ENCODE assay signal across 1 cellular context in the genomic region with DNA sequence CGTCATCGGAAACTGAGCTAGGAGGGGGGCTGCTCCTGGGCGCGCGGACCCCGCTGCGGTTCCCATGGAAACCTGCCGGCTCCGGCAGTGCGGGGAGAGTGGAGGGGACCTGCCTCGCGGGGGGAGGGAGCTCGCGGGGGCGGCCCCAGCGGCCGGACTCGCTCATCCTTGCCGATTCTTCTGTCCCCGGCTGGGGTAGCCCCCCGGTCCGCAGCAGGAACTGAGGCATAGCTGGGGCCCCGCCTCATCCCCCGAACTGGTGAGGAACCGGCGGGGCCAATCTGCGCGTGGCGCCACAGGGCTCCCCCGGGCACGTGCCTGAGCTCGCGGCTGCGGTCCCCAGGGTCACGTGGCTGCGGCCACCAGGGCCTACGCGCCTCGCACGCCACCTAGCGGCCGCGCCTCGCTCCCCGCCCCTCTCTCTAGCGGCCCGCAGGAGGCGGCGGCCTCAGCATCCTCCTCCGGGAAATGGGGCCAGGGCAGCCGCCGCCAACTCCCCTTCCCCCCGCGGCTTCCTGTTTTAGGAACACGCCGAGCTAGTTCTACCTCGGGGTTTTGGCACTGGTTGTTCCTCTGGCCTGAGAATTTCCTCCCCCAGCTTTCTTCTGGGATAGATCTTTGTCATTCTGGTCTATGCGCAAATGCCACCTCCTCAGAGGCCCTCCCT.
TF ChIP-seq lines count a peak whose summit lies in the region.

No MANE protein-coding gene starts in this region.

TF ChIP-seq in HepG2, 621 proteins besides CTCF, POLR2A, EP300 and RAD21 (continued from another document and continues in another):
- TF ChIP-seq USF2 (IDR thresholded peaks at IDR 0.05; ENCODE audit: low read depth, low read length) = peak; percentile 91
- TF ChIP-seq USF2 (CRISPR knock-in tag; IDR thresholded peaks at IDR 0.05; ENCODE audit: borderline replicate concordance) = peak; percentile 90; the same call in 1 of the 2 replicates
- peak; percentile 82 for TF ChIP-seq ZNF331 (CRISPR knock-in tag; IDR thresholded peaks at IDR 0.05)
- TF ChIP-seq TAF15 (IDR thresholded peaks at IDR 0.05; ENCODE audit: low read depth, low read length, poor library complexity, severe bottlenecking) = no peak
- TF ChIP-seq ZBTB43 (CRISPR knock-in tag; conservative IDR thresholded peaks at IDR 0.05) = peak; percentile 84
- 0 out of 2 replicates have a peak, but pooled peaks have one; percentile 22 for TF ChIP-seq MTF1 (CRISPR knock-in tag; IDR thresholded peaks at IDR 0.05)
- no peak for TF ChIP-seq ZNF33B (CRISPR knock-in tag; IDR thresholded peaks at IDR 0.05)
- TF ChIP-seq ZBTB4 (CRISPR knock-in tag; IDR thresholded peaks at IDR 0.05; ENCODE audit: borderline replicate concordance) = no peak
- TF ChIP-seq ZNF720 (CRISPR knock-in tag; IDR thresholded peaks at IDR 0.05) = no peak
- TF ChIP-seq ZBTB37 (CRISPR knock-in tag; IDR thresholded peaks at IDR 0.05) = no peak
- no peak for TF ChIP-seq NAIF1 (CRISPR knock-in tag; IDR thresholded peaks at IDR 0.05; ENCODE audit: borderline replicate concordance)
- no peak; the same call in 1 of the 2 replicates for TF ChIP-seq TAF1 (CRISPR knock-in tag; IDR thresholded peaks at IDR 0.05)
- peak; percentile 93; the same call in 1 of the 2 replicates for TF ChIP-seq KDM3A (CRISPR knock-in tag; IDR thresholded peaks at IDR 0.05; ENCODE audit: low read depth)
- peak; percentile 98 for TF ChIP-seq ARNTL (CRISPR knock-in tag; IDR thresholded peaks at IDR 0.05)
- TF ChIP-seq ZNF124 (CRISPR knock-in tag; IDR thresholded peaks at IDR 0.05) = 0 out of 2 replicates have a peak, but pooled peaks have one; percentile 76
- TF ChIP-seq BORCS8-MEF2B (CRISPR knock-in tag; IDR thresholded peaks at IDR 0.05) = peak; percentile 96
- peak; percentile 27 for TF ChIP-seq RBM39 (IDR thresholded peaks at IDR 0.05; ENCODE audit: low read depth, low read length, poor library complexity, severe bottlenecking)
- TF ChIP-seq PCBP2 (optimal IDR thresholded peaks at IDR 0.05; ENCODE audit: low read depth, low read length, poor library complexity, severe bottlenecking) = no peak
- TF ChIP-seq MAFG (CRISPR knock-in tag; IDR thresholded peaks at IDR 0.05) = no peak
- peak; percentile 49; the same call in 1 of the 2 replicates for TF ChIP-seq ZFP36L2 (CRISPR knock-in tag; IDR thresholded peaks at IDR 0.05)
- peak; percentile 69 for TF ChIP-seq ZFY (CRISPR knock-in tag; IDR thresholded peaks at IDR 0.05)
- peak; percentile 75 for TF ChIP-seq ATF2 (CRISPR knock-in tag; IDR thresholded peaks at IDR 0.05)
- no peak for TF ChIP-seq ZNF296 (CRISPR knock-in tag; conservative IDR thresholded peaks at IDR 0.05)
- peak; percentile 50; the same call in 1 of the 2 replicates for TF ChIP-seq ZNF367 (CRISPR knock-in tag; IDR thresholded peaks at IDR 0.05; ENCODE audit: borderline replicate concordance)
- TF ChIP-seq ZNF83 (CRISPR knock-in tag; IDR thresholded peaks at IDR 0.05; ENCODE audit: borderline replicate concordance) = no peak
- TF ChIP-seq EED (CRISPR knock-in tag; IDR thresholded peaks at IDR 0.05) = no peak
- TF ChIP-seq PRMT3 (CRISPR knock-in tag; IDR thresholded peaks at IDR 0.05; ENCODE audit: borderline replicate concordance, low read depth) = 0 out of 2 replicates have a peak, but pooled peaks have one; percentile 42
- TF ChIP-seq NFE2L2 (IDR thresholded peaks at IDR 0.05; ENCODE audit: low read length) = no peak
- no peak for TF ChIP-seq ZNF10 (CRISPR knock-in tag; IDR thresholded peaks at IDR 0.05; ENCODE audit: borderline replicate concordance, low read depth)
- 0 out of 2 replicates have a peak, but pooled peaks have one; percentile 49 for TF ChIP-seq AHR (CRISPR knock-in tag; IDR thresholded peaks at IDR 0.05)
- TF ChIP-seq ZBTB2 (CRISPR knock-in tag; IDR thresholded peaks at IDR 0.05; ENCODE audit: low read depth) = no peak
- TF ChIP-seq CBX2 (IDR thresholded peaks at IDR 0.05; ENCODE audit: low read depth, low read length) = no peak
- no peak for TF ChIP-seq CBX2 (CRISPR knock-in tag; IDR thresholded peaks at IDR 0.05; ENCODE audit: low read depth)
- no peak for TF ChIP-seq NFIB (CRISPR knock-in tag; IDR thresholded peaks at IDR 0.05; ENCODE audit: borderline replicate concordance)
- no peak for TF ChIP-seq SIN3A (IDR thresholded peaks at IDR 0.05; ENCODE audit: borderline replicate concordance, low read depth, low read length)
- TF ChIP-seq HIVEP1 (CRISPR knock-in tag; IDR thresholded peaks at IDR 0.05) = 0 out of 2 replicates have a peak, but pooled peaks have one; percentile 37
- no peak for TF ChIP-seq ZNF354B (CRISPR knock-in tag; IDR thresholded peaks at IDR 0.05)
- peak; percentile 72; the same call in 1 of the 2 replicates for TF ChIP-seq RCOR2 (CRISPR knock-in tag; IDR thresholded peaks at IDR 0.05)
- TF ChIP-seq ZNF619 (CRISPR knock-in tag; IDR thresholded peaks at IDR 0.05) = peak; percentile 81; the same call in 1 of the 2 replicates
- TF ChIP-seq ZMAT3 (CRISPR knock-in tag; conservative IDR thresholded peaks at IDR 0.05) = no peak
- peak; percentile 75 for TF ChIP-seq SP4 (CRISPR knock-in tag; IDR thresholded peaks at IDR 0.05)
- no peak; the same call in 1 of the 2 replicates for TF ChIP-seq ZNF703 (CRISPR knock-in tag; IDR thresholded peaks at IDR 0.05; ENCODE audit: borderline replicate concordance)
- peak; percentile 56; the same call in 1 of the 2 replicates for TF ChIP-seq POLR2G (IDR thresholded peaks at IDR 0.05; ENCODE audit: low read depth, low read length)
- TF ChIP-seq, protein P1, sequence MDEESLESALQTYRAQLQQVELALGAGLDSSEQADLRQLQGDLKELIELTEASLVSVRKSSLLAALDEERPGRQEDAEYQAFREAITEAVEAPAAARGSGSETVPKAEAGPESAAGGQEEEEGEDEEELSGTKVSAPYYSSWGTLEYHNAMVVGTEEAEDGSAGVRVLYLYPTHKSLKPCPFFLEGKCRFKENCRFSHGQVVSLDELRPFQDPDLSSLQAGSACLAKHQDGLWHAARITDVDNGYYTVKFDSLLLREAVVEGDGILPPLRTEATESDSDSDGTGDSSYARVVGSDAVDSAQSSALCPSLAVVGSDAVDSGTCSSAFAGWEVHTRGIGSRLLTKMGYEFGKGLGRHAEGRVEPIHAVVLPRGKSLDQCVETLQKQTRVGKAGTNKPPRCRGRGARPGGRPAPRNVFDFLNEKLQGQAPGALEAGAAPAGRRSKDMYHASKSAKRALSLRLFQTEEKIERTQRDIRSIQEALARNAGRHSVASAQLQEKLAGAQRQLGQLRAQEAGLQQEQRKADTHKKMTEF (CRISPR knock-in tag; IDR thresholded peaks at IDR 0.05) = peak; percentile 77; the same call in 1 of the 2 replicates
- TF ChIP-seq, protein P2, sequence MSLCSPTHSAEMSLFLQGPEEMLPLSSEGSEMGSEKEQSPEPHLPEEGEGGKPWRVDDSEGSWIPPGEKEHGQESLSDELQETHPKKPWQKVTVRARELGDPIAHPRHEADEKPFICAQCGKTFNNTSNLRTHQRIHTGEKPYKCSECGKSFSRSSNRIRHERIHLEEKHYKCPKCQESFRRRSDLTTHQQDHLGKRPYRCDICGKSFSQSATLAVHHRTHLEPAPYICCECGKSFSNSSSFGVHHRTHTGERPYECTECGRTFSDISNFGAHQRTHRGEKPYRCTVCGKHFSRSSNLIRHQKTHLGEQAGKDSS (CRISPR knock-in tag; IDR thresholded peaks at IDR 0.05; ENCODE audit: borderline replicate concordance, low read depth) = no peak
- peak; percentile 53 for TF ChIP-seq DBP (CRISPR knock-in tag; IDR thresholded peaks at IDR 0.05; ENCODE audit: not compliant biosample characterization)
- TF ChIP-seq TBX2 (CRISPR knock-in tag; IDR thresholded peaks at IDR 0.05; ENCODE audit: borderline replicate concordance) = peak; percentile 46; the same call in 1 of the 2 replicates
- no peak; the same call in 1 of the 2 replicates for TF ChIP-seq POLR2AphosphoS5 (IDR thresholded peaks at IDR 0.05; ENCODE audit: low read depth, low read length)
- 0 out of 2 replicates have a peak, but pooled peaks have one; percentile 59 for TF ChIP-seq ZSCAN12 (CRISPR knock-in tag; IDR thresholded peaks at IDR 0.05)
- no peak for TF ChIP-seq LCORL (IDR thresholded peaks at IDR 0.05)
- TF ChIP-seq LCORL (CRISPR knock-in tag; IDR thresholded peaks at IDR 0.05) = 0 out of 2 replicates have a peak, but pooled peaks have one; percentile 21
- no peak for TF ChIP-seq HMG20B (CRISPR knock-in tag; conservative IDR thresholded peaks at IDR 0.05)
